ENCODE assay signal across 8 cellular contexts in the genomic region with DNA sequence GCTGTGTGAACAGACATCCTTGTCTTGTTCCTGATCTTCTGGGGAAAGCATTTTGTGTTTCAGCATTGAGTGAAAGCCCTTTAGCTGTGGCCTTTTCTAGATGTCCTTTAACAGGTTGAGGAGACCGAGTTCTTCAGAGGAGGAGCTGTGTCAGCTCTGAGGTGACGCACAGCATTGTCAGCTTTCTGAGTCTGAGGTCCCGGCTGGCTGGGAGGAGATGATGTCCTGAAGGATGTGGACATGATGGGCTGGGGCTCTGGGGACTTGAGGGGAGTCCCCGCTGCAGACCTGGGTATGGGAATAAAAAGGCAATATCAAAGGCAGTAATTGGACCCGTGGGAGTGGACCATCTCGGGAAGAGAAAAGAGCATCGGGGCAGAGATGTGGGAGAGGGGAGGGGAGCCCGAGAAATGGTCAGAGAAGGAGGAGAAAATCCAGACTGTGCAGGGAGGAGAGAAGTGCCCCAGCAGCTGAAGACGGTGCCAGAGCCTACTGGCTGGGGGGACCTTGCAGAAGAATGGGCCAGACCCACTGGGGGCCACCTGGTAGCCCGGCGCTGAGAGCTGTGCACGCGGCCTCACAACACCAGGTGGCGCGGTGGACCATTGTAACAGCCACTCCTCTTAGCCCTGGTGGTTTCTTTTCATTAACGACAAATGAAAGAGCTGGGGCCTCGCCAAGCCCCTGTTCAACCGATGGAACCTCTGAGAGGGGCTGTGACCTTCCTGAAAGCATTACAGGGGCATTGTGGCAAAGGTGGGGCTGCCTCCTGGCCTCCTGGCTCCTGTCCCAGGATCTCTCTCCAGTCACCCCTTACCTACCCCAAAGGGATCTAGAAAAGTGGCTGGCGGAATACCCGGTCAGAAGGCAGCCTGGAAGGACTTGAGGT.
A peak's percentile ranks its signal among the peaks of the same experiment; 100 is the strongest.
DNase-seq lines count a peak whose midpoint lies in the region; ATAC-seq, FAIRE-seq and TF ChIP-seq lines count a peak whose summit lies in the region.

No MANE protein-coding gene starts in this region.

- H3K27ac ChIP-seq in A549: peak overlapping the region; percentile 74 to 84

- H3K4me2 ChIP-seq in A549: peak overlapping the region; percentile 87

- no peaks in the 10 kb centered on the region for H3K36me3 ChIP-seq in mucosa of stomach (ENCODE audit: control insufficient read depth, insufficient read depth, low read length)

- TF ChIP-seq EP300 in A549 (IDR thresholded peaks at IDR 0.05): no peak

- TF ChIP-seq POLR2A in A549 (IDR thresholded peaks at IDR 0.05; ENCODE audit: low read length): no peak

- H3K4me1 Mint-ChIP-seq in activated CD8-positive, alpha-beta memory T cell treated with anti-CD3 and anti-CD28 coated beads, Interleukin-2, amount 10 ng/mL, durations not matched to agents 7 days and 5 days: peaks cover 35% of the 10 kb centered on the region
- peaks cover 19% of the 10 kb centered on the region for H3K4me1 Mint-ChIP-seq in endothelial cell (ENCODE audit: unreplicated experiment)

- CTCF ChIA-PET in A549 (lab: Yijun Ruan, JAX): interaction anchor here (0.5 to 35.1 kb wide), 116 partner anchors 9 to 546 kb away, joined by 3 to 1675 read pairs (median 5); a partner anchor contains a TSS
- CTCF ChIA-PET in activated CD8-positive, alpha-beta memory T cell treated with anti-CD3 and anti-CD28 coated beads, Interleukin-2, amount 10 ng/mL, durations not matched to agents 7 days and 5 days (lab: Charles Lee): interaction anchor here (0.6 to 12.2 kb wide), 69 partner anchors 8 to 358 kb away, joined by 3 to 391 read pairs (median 5); a partner anchor contains a TSS

- peaks cover 18% of the 10 kb centered on the region for H3K27me3 Mint-ChIP-seq in activated CD8-positive, alpha-beta memory T cell treated with anti-CD3 and anti-CD28 coated beads, Interleukin-2, amount 10 ng/mL, durations not matched to agents 7 days and 5 days
- peaks cover 3% of the 10 kb centered on the region for H3K27me3 Mint-ChIP-seq in endothelial cell (ENCODE audit: unreplicated experiment)

- no peak overlapping the region for H3K4me3 Mint-ChIP-seq in activated CD8-positive, alpha-beta memory T cell treated with anti-CD3 and anti-CD28 coated beads, Interleukin-2, amount 10 ng/mL, durations not matched to agents 7 days and 5 days
- no peak overlapping the region for H3K4me3 Mint-ChIP-seq in endothelial cell (ENCODE audit: unreplicated experiment)

- H3K4me1 ChIP-seq in A549 (peaks cover 8% of the 10 kb centered on the region), mucosa of stomach (ENCODE audit: control insufficient read depth, insufficient read depth, low read length) (peaks cover 6% of the 10 kb centered on the region)

- H3K9me3 Mint-ChIP-seq in activated CD8-positive, alpha-beta memory T cell treated with anti-CD3 and anti-CD28 coated beads, Interleukin-2, amount 10 ng/mL, durations not matched to agents 7 days and 5 days (ENCODE audit: low read depth): no peaks in the 10 kb centered on the region
- no peaks in the 10 kb centered on the region for H3K9me3 Mint-ChIP-seq in endothelial cell (ENCODE audit: unreplicated experiment)

- H3K4me3 ChIP-seq in A549: peak overlapping the region; percentile 21; the same call in 1 of the 3 replicates
- no peak overlapping the region for H3K4me3 ChIP-seq in mucosa of stomach (ENCODE audit: low read length)

- H3K36me3 Mint-ChIP-seq in activated CD8-positive, alpha-beta memory T cell treated with anti-CD3 and anti-CD28 coated beads, Interleukin-2, amount 10 ng/mL, durations not matched to agents 7 days and 5 days: peaks cover 3% of the 10 kb centered on the region
- no peaks in the 10 kb centered on the region for H3K36me3 Mint-ChIP-seq in endothelial cell (ENCODE audit: low read depth, unreplicated experiment)

- H3K9ac ChIP-seq in mucosa of stomach (ENCODE audit: low read length): peak overlapping the region; percentile 56

- H3K27ac Mint-ChIP-seq in activated CD8-positive, alpha-beta memory T cell treated with anti-CD3 and anti-CD28 coated beads, Interleukin-2, amount 10 ng/mL, durations not matched to agents 7 days and 5 days: peak overlapping the region; percentile 74
- H3K27ac Mint-ChIP-seq in endothelial cell (ENCODE audit: unreplicated experiment): no peak overlapping the region

- POLR2A ChIA-PET in A549 (lab: Yijun Ruan, JAX): interaction anchor here (1.0 to 2.0 kb wide), 2 partner anchors 252 to 368 kb away, joined by 4 to 11 read pairs; a partner anchor contains a TSS

- TF ChIP-seq CTCF in A549 (IDR thresholded peaks at IDR 0.05): peak; percentile 96
- TF ChIP-seq CTCF in endothelial cell (IDR thresholded peaks at IDR 0.05; ENCODE audit: unreplicated experiment): peak; percentile 69

- H3K27me3 ChIP-seq in mucosa of stomach (ENCODE audit: control insufficient read depth, insufficient read depth, low read length): no peaks in the 10 kb centered on the region

- no peak for FAIRE-seq in A549 (lab: Jason Lieb, UNC)

- 26% methylated on average over 20 of the region's 20 CpGs for WGBS in A549 (ENCODE audit: missing lambda C conversion rate)

- H3K9me3 ChIP-seq in A549 (no peaks in the 10 kb centered on the region), mucosa of stomach (ENCODE audit: control insufficient read depth, low read length) (no peaks in the 10 kb centered on the region)

- peak; percentile 72 to 88 for DNase-seq in A549 (ENCODE audit: low read depth in 1 of 2, low spot score in 1 of 2)
- DNase-seq in HT1080 (ENCODE audit: low read depth): peak; percentile 62
- DNase-seq in NOMO-1 treated with dmso at 0.1 percent for 144 hours (lab: John Stamatoyannopoulos, UW; ENCODE audit: unreplicated experiment): peak; percentile 30
- DNase-seq in activated CD8-positive, alpha-beta memory T cell treated with anti-CD3 and anti-CD28 coated beads, Interleukin-2, amount 10 ng/mL, durations not matched to agents 7 days and 5 days: peak; percentile 89
- DNase-seq in endothelial cell (ENCODE audit: low spot score): peak; percentile 83
- peak; percentile 72 for DNase-seq in stimulated activated CD8-positive, alpha-beta memory T cell treated with anti-CD3 and anti-CD28 coated beads, Interleukin-4, amount 100 ng/mL, for 24 hours (ENCODE audit: low read depth)

- ATAC-seq in A549: peak; percentile 95 to 99
- peak; percentile 81 for ATAC-seq in GM18511 (IDR thresholded peaks at IDR 0.05; ENCODE audit: unreplicated experiment)
- peak; percentile 98 for ATAC-seq in activated CD8-positive, alpha-beta memory T cell treated with anti-CD3 and anti-CD28 coated beads, Interleukin-2, amount 10 ng/mL, durations not matched to agents 7 days and 5 days

- TF ChIP-seq RAD21 in A549 (conservative IDR thresholded peaks at IDR 0.05 in 1 of 2, IDR thresholded peaks at IDR 0.05 in 1 of 2): peak; percentile 99

TF ChIP-seq in A549, 52 proteins besides CTCF, POLR2A, EP300 and RAD21:
- TF ChIP-seq, protein P1, sequence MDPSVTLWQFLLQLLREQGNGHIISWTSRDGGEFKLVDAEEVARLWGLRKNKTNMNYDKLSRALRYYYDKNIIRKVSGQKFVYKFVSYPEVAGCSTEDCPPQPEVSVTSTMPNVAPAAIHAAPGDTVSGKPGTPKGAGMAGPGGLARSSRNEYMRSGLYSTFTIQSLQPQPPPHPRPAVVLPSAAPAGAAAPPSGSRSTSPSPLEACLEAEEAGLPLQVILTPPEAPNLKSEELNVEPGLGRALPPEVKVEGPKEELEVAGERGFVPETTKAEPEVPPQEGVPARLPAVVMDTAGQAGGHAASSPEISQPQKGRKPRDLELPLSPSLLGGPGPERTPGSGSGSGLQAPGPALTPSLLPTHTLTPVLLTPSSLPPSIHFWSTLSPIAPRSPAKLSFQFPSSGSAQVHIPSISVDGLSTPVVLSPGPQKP (IDR thresholded peaks at IDR 0.05; ENCODE audit: low read depth, low read length): no peak
- TF ChIP-seq KDM5A (IDR thresholded peaks at IDR 0.05) (no peak), CBX8 (IDR thresholded peaks at IDR 0.05) (no peak), ZNF302 (CRISPR knock-in tag; IDR thresholded peaks at IDR 0.05) (no peak), SMC3 (IDR thresholded peaks at IDR 0.05) (peak; percentile 100), RARB (CRISPR knock-in tag; IDR thresholded peaks at IDR 0.05) (no peak), NPAS2 (CRISPR knock-in tag; IDR thresholded peaks at IDR 0.05; ENCODE audit: borderline replicate concordance) (no peak)
- TF ChIP-seq, protein P2, sequence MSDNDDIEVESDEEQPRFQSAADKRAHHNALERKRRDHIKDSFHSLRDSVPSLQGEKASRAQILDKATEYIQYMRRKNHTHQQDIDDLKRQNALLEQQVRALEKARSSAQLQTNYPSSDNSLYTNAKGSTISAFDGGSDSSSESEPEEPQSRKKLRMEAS (IDR thresholded peaks at IDR 0.05): peak; percentile 65; the same call in 1 of the 2 replicates
- TF ChIP-seq, protein P3, sequence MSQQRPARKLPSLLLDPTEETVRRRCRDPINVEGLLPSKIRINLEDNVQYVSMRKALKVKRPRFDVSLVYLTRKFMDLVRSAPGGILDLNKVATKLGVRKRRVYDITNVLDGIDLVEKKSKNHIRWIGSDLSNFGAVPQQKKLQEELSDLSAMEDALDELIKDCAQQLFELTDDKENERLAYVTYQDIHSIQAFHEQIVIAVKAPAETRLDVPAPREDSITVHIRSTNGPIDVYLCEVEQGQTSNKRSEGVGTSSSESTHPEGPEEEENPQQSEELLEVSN (IDR thresholded peaks at IDR 0.05; ENCODE audit: borderline replicate concordance, low read depth): no peak
- TF ChIP-seq, protein P4, sequence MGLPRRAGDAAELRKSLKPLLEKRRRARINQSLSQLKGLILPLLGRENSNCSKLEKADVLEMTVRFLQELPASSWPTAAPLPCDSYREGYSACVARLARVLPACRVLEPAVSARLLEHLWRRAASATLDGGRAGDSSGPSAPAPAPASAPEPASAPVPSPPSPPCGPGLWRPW (IDR thresholded peaks at IDR 0.05): no peak

Comparison
In these comparisons a context has a peak if more than half of its experiments do, and no peak if none do; other contexts are left out.
1. DNase-seq: peak in every context shown above with its lines; median percentile 89 in activated CD8-positive, alpha-beta memory T cell treated with anti-CD3 and anti-CD28 coated beads, Interleukin-2, amount 10 ng/mL, durations not matched to agents 7 days and 5 days; 83 in endothelial cell; 80 in A549; 72 in stimulated activated CD8-positive, alpha-beta memory T cell treated with anti-CD3 and anti-CD28 coated beads, Interleukin-4, amount 100 ng/mL, for 24 hours; 62 in HT1080; 30 in NOMO-1 treated with dmso at 0.1 percent for 144 hours.